Comparison of ENCODE assay signal across 3 cellular contexts in the genomic region with DNA sequence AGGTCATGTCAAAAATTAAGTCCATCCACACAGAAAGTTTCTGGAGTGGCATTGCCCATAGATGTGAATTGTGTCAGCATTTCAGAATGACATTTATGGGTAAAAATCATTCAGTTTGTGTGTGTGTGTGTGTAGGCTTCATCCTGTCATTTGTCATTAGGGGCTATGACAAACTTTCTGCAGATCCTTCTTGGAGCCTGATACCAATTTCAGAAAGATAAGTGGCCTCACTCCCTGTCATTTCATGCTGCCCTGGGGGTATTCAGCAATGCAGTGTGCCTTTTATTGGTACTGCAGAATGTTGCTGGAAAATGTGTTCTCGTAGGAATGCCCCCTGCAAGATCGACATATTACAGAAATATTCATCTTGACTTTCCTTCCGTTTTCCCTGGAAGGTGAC.
"Had no signal": no experiment of that assay in that cellular context is flagged by ENCODE, and none has a peak within 500 bp of the region (broad histone marks: within the 10 kb centered on the region; RNA-seq: fewer than 3 reads in every experiment).

No MANE protein-coding gene starts in this region.

- H3K4me3 ChIP-seq: GM12878 had no signal

- DNase-seq: GDM1, GF-D8 had no signal

- ATAC-seq: GM12878 had no signal
